8 cellular contexts compared by ENCODE assay signal in the genomic region with DNA sequence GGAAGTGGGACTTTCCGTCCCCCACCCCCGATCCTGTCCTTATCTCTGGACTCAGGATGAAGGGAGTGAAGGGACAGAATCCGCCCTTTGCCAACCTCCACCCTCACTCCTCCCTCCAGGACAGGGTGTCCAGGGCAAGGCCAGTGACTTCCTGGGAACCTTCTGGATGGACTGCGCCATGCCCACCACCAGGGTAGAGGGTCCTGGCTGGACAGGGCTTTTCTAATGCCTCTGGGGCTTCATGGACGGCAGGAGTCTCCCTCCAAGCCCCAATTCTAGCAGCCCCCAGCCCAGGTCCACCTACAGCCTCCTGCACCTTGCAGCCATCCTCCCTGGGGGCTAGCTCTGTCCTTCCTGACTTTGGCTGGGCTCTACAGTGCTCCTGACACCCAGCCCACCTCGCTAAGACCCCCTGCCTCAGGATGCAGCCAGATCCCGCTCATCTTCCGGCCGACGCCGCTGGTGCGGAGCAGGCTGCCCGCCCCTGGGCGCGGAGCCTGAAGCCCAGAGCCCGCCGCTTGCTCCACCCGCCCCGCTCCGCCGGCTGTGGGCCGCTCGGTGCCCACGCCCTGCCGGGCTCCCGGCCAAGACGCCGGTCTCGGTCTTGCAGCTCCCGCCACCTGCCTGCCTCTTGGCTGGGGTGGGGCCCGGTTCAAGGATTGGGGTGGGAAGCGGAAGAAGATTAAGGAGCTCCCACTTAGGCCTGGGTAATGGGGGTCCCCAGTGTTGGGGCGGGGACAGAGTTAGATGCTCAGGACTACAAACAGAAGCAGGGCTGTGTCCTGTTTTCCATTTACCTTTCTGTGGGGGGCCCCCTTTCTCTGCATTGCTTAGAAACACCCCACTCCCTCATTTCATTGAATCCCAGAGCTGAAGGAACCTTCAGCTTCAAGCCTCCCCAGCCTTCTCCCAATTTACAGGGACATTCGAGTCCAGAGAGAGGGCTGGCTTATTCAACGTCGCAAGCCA.
DNase-seq lines count a peak whose midpoint lies in the region; ATAC-seq, FAIRE-seq and TF ChIP-seq lines count a peak whose summit lies in the region.

No MANE protein-coding gene starts in this region.

- intact Hi-C loops in sigmoid colon (cut with DNase I) = no loop called here

- FAIRE-seq in GM12892 (lab: Jason Lieb, UNC) = no peak

- TF ChIP-seq POLR2A in sigmoid colon (IDR thresholded peaks at IDR 0.05) (no peak), GM12892 (IDR thresholded peaks at IDR 0.05; ENCODE audit: low read depth, low read length) (no peak)

- no peaks in the 10 kb centered on the region for H3K36me3 ChIP-seq in sigmoid colon

- DNase-seq in stimulated activated CD4-positive, alpha-beta T cell treated with anti-CD3 and anti-CD28 coated beads, Interleukin-15, amount 100 ng/mL, for 24 hours = peak; percentile 34
- no peak for DNase-seq in stimulated activated CD4-positive, alpha-beta T cell treated with anti-CD3 and anti-CD28 coated beads, Interleukin-4, amount 100 ng/mL, for 1 hour
- DNase-seq in T-helper 9 cell = peak; percentile 19
- DNase-seq in fibroblast of peridontal ligament (ENCODE audit: extremely low read depth) = peak; percentile 21
- no peak for DNase-seq in sigmoid colon
- no peak for DNase-seq in central memory CD4-positive, alpha-beta T cell
- DNase-seq in GM12892 (ENCODE audit: insufficient read length) = no peak

- no peaks in the 10 kb centered on the region for H3K9me3 ChIP-seq in sigmoid colon

- peak overlapping the region in 3 of 4 donors; percentile 17 to 31 (median 25) for H3K4me3 ChIP-seq in sigmoid colon

- no peak overlapping the region for H3K27ac ChIP-seq in sigmoid colon

- ATAC-seq in GM21390 (IDR thresholded peaks at IDR 0.05; ENCODE audit: unreplicated experiment) = no peak

- TF ChIP-seq EP300 in sigmoid colon (IDR thresholded peaks at IDR 0.05) = no peak

- no peak for TF ChIP-seq CTCF in sigmoid colon (IDR thresholded peaks at IDR 0.05)

- H3K27me3 ChIP-seq in sigmoid colon = peaks cover 0 to 55% (median 5%) of the 10 kb centered on the region in 3 donors

- H3K4me1 ChIP-seq in sigmoid colon = peaks cover 0 to 12% (median 11%) of the 10 kb centered on the region in 4 donors

- 8 to 14% methylated on average over 36 of the region's 36 CpGs for WGBS in sigmoid colon, 2 donors

Comparison
In these comparisons a context has a peak if more than half of its experiments do, and no peak if none do; other contexts are left out.
1. DNase-seq: peak in stimulated activated CD4-positive, alpha-beta T cell treated with anti-CD3 and anti-CD28 coated beads, Interleukin-15, amount 100 ng/mL, for 24 hours (single experiment), T-helper 9 cell (single experiment) and fibroblast of peridontal ligament (single experiment); none in stimulated activated CD4-positive, alpha-beta T cell treated with anti-CD3 and anti-CD28 coated beads, Interleukin-4, amount 100 ng/mL, for 1 hour (single experiment), sigmoid colon (single experiment), central memory CD4-positive, alpha-beta T cell (single experiment) and GM12892 (single experiment).